In the genomic region with DNA sequence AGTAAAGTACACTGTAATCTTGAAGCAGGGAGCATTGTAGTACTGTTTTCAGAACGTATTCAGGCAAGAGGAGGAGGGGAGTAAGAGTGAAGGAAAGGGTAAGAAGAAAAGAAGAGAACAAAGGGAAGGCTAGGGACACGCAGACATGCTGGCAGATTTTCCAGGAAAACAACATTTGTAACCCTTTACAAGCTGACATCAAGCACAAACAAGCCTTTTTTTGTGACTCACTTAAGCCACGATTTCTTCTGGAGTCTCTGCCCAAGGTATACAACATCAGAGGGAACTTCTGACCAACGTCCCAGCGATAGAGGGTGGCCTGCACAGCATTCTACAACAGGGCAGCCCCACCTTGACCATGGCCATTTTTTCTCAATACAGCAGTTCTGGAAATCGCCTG, we compare ENCODE assay signal across 1 cellular context.
TF ChIP-seq lines count a peak whose summit lies in the region.

No MANE protein-coding gene starts in this region.

TF ChIP-seq in H1, 55 proteins besides CTCF, POLR2A, EP300 and RAD21 (continued from another document):
- TF ChIP-seq, protein P1, sequence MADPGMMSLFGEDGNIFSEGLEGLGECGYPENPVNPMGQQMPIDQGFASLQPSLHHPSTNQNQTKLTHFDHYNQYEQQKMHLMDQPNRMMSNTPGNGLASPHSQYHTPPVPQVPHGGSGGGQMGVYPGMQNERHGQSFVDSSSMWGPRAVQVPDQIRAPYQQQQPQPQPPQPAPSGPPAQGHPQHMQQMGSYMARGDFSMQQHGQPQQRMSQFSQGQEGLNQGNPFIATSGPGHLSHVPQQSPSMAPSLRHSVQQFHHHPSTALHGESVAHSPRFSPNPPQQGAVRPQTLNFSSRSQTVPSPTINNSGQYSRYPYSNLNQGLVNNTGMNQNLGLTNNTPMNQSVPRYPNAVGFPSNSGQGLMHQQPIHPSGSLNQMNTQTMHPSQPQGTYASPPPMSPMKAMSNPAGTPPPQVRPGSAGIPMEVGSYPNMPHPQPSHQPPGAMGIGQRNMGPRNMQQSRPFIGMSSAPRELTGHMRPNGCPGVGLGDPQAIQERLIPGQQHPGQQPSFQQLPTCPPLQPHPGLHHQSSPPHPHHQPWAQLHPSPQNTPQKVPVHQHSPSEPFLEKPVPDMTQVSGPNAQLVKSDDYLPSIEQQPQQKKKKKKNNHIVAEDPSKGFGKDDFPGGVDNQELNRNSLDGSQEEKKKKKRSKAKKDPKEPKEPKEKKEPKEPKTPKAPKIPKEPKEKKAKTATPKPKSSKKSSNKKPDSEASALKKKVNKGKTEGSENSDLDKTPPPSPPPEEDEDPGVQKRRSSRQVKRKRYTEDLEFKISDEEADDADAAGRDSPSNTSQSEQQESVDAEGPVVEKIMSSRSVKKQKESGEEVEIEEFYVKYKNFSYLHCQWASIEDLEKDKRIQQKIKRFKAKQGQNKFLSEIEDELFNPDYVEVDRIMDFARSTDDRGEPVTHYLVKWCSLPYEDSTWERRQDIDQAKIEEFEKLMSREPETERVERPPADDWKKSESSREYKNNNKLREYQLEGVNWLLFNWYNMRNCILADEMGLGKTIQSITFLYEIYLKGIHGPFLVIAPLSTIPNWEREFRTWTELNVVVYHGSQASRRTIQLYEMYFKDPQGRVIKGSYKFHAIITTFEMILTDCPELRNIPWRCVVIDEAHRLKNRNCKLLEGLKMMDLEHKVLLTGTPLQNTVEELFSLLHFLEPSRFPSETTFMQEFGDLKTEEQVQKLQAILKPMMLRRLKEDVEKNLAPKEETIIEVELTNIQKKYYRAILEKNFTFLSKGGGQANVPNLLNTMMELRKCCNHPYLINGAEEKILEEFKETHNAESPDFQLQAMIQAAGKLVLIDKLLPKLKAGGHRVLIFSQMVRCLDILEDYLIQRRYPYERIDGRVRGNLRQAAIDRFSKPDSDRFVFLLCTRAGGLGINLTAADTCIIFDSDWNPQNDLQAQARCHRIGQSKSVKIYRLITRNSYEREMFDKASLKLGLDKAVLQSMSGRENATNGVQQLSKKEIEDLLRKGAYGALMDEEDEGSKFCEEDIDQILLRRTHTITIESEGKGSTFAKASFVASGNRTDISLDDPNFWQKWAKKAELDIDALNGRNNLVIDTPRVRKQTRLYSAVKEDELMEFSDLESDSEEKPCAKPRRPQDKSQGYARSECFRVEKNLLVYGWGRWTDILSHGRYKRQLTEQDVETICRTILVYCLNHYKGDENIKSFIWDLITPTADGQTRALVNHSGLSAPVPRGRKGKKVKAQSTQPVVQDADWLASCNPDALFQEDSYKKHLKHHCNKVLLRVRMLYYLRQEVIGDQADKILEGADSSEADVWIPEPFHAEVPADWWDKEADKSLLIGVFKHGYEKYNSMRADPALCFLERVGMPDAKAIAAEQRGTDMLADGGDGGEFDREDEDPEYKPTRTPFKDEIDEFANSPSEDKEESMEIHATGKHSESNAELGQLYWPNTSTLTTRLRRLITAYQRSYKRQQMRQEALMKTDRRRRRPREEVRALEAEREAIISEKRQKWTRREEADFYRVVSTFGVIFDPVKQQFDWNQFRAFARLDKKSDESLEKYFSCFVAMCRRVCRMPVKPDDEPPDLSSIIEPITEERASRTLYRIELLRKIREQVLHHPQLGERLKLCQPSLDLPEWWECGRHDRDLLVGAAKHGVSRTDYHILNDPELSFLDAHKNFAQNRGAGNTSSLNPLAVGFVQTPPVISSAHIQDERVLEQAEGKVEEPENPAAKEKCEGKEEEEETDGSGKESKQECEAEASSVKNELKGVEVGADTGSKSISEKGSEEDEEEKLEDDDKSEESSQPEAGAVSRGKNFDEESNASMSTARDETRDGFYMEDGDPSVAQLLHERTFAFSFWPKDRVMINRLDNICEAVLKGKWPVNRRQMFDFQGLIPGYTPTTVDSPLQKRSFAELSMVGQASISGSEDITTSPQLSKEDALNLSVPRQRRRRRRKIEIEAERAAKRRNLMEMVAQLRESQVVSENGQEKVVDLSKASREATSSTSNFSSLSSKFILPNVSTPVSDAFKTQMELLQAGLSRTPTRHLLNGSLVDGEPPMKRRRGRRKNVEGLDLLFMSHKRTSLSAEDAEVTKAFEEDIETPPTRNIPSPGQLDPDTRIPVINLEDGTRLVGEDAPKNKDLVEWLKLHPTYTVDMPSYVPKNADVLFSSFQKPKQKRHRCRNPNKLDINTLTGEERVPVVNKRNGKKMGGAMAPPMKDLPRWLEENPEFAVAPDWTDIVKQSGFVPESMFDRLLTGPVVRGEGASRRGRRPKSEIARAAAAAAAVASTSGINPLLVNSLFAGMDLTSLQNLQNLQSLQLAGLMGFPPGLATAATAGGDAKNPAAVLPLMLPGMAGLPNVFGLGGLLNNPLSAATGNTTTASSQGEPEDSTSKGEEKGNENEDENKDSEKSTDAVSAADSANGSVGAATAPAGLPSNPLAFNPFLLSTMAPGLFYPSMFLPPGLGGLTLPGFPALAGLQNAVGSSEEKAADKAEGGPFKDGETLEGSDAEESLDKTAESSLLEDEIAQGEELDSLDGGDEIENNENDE (IDR thresholded peaks at IDR 0.05; ENCODE audit: insufficient replicate concordance, low read length) = no peak
- TF ChIP-seq RNF2 (IDR thresholded peaks at IDR 0.05; ENCODE audit: borderline replicate concordance, low read depth, low read length, missing control alignments, poor library complexity, severe bottlenecking) (no peak), NRF1 (IDR thresholded peaks at IDR 0.05; ENCODE audit: low read depth, low read length) (no peak), KDM4A (IDR thresholded peaks at IDR 0.05; ENCODE audit: low read depth, low read length, severe bottlenecking) (no peak), EZH2 (IDR thresholded peaks at IDR 0.05; ENCODE audit: low read depth, low read length, severe bottlenecking) (no peak), RFX5 (IDR thresholded peaks at IDR 0.05; ENCODE audit: borderline replicate concordance, low read depth, low read length) (no peak), NANOG (IDR thresholded peaks at IDR 0.05; ENCODE audit: insufficient read depth, low read depth, low read length, poor library complexity, severe bottlenecking) (no peak), BCL11A (IDR thresholded peaks at IDR 0.05; ENCODE audit: low read depth in 2 of 2, low read length in 2 of 2) (no peak), GTF2F1 (IDR thresholded peaks at IDR 0.05; ENCODE audit: borderline replicate concordance, low read depth, low read length) (no peak)
